Comparison of ENCODE assay signal across 20 cellular contexts in genomic region chr10:35343739-35344138, GRCh38. TPM values are rescaled to one million over a fixed set of nuclear protein-coding genes. Genes with fewer than 3 reads are reported as not detected.
A peak's percentile ranks its signal among the peaks of the same experiment; 100 is the strongest.
DNase-seq lines count a peak whose midpoint lies in the region; ATAC-seq and TF ChIP-seq lines count a peak whose summit lies in the region.
"Had no signal": no experiment of that assay in that cellular context is flagged by ENCODE, and none has a peak within 500 bp of the region (broad histone marks: within the 10 kb centered on the region; RNA-seq: fewer than 3 reads in every experiment).

No MANE protein-coding gene starts in this region.

- no peak overlapping the region for H3K4me3 Mint-ChIP-seq in activated CD8-positive, alpha-beta T cell treated with anti-CD3 and anti-CD28 coated beads for 36 hours
- H3K4me3 Mint-ChIP-seq in activated CD8-positive, alpha-beta T cell treated with anti-CD3 and anti-CD28 coated beads, Interleukin-2, amount 10 ng/mL, durations not matched to agents 7 days and 5 days, result no peak overlapping the region
- H3K4me3 Mint-ChIP-seq in stimulated activated naive CD8-positive, alpha-beta T cell treated with anti-CD3 and anti-CD28 coated beads, Interleukin-15, amount 100 ng/mL, for 72 hours, result peak overlapping the region in 1 of 2 donors; percentile 17
- peak overlapping the region in 3 of 5 donors; percentile 4 to 47 (median 36) for H3K4me3 Mint-ChIP-seq in immature natural killer cell
- H3K4me3 Mint-ChIP-seq in Caco-2 (ENCODE audit: unreplicated experiment), result no peak overlapping the region

- intact Hi-C loops in activated CD8-positive, alpha-beta T cell treated with anti-CD3 and anti-CD28 coated beads for 36 hours (cut with micrococcal nuclease), result loop anchor here (5.0 kb wide), 2 partner anchors 34 to 146 kb away; no protein-coding TSS in a partner anchor
- intact Hi-C loops in Caco-2 (cut with micrococcal nuclease; ENCODE audit: unreplicated experiment), result no loop called here

- no peak for TF ChIP-seq CTCF in activated CD8-positive, alpha-beta T cell treated with anti-CD3 and anti-CD28 coated beads for 36 hours (IDR thresholded peaks at IDR 0.05)
- no peak for TF ChIP-seq CTCF in Caco-2 (IDR thresholded peaks at IDR 0.05; ENCODE audit: insufficient read depth in 1 of 2, low read depth in 1 of 2, low read length in 1 of 2, severe bottlenecking in 1 of 2, unreplicated experiment in 1 of 2)

- peaks cover 7% of the 10 kb centered on the region for H3K36me3 Mint-ChIP-seq in activated CD8-positive, alpha-beta T cell treated with anti-CD3 and anti-CD28 coated beads for 36 hours (ENCODE audit: low read depth)
- peaks cover 9% of the 10 kb centered on the region for H3K36me3 Mint-ChIP-seq in activated CD8-positive, alpha-beta T cell treated with anti-CD3 and anti-CD28 coated beads, Interleukin-2, amount 10 ng/mL, durations not matched to agents 7 days and 5 days (ENCODE audit: low read depth)
- H3K36me3 Mint-ChIP-seq in immature natural killer cell (no peaks in the 10 kb centered on the region), Caco-2 (ENCODE audit: insufficient read depth, unreplicated experiment) (peaks cover 9% of the 10 kb centered on the region)

- peaks cover 25% of the 10 kb centered on the region for H3K4me1 ChIP-seq in Caco-2

- peak; percentile 33 for DNase-seq in activated CD8-positive, alpha-beta T cell treated with anti-CD3 and anti-CD28 coated beads for 36 hours
- DNase-seq in activated CD8-positive, alpha-beta T cell treated with anti-CD3 and anti-CD28 coated beads, Interleukin-2, amount 10 ng/mL, durations not matched to agents 7 days and 5 days, result no peak
- no peak for DNase-seq in stimulated activated naive CD8-positive, alpha-beta T cell treated with anti-CD3 and anti-CD28 coated beads, Interleukin-15, amount 100 ng/mL, for 72 hours
- DNase-seq in stimulated activated naive CD8-positive, alpha-beta T cell treated with anti-CD3 and anti-CD28 coated beads, Interleukin-15, Interleukin-2, amounts not matched to agents 100 U/mL and 50 U/mL, for 24 hours, result no peak
- DNase-seq in immature natural killer cell (peak; percentile 14 to 21 (median 16)), KBM-7 (no peak), Caco-2 (no peak)
- DNase-seq: 8988T, DMS 273 treated with DMSO at 0.1 percent for 48 hours, DND-41, H7, IMR-90, Kasumi-1, NCI-H1105, NCI-H2081, NCI-H2171 treated with DMSO at 0.1 percent for 48 hours, NCI-H446 treated with DMSO at 0.1 percent for 48 hours, OCI-M1, Right ventricle myocardium superior had no signal

- H3K27me3 Mint-ChIP-seq in activated CD8-positive, alpha-beta T cell treated with anti-CD3 and anti-CD28 coated beads for 36 hours, result no peaks in the 10 kb centered on the region
- no peaks in the 10 kb centered on the region for H3K27me3 Mint-ChIP-seq in activated CD8-positive, alpha-beta T cell treated with anti-CD3 and anti-CD28 coated beads, Interleukin-2, amount 10 ng/mL, durations not matched to agents 7 days and 5 days (ENCODE audit: low read depth)
- no peaks in the 10 kb centered on the region for H3K27me3 Mint-ChIP-seq in stimulated activated naive CD8-positive, alpha-beta T cell treated with anti-CD3 and anti-CD28 coated beads, Interleukin-15, amount 100 ng/mL, for 72 hours
- H3K27me3 Mint-ChIP-seq in immature natural killer cell (ENCODE audit: low read depth in 3 of 3) (peaks cover 0 to 2% (median 0%) of the 10 kb centered on the region in 3 donors), Caco-2 (ENCODE audit: insufficient read depth, unreplicated experiment) (no peaks in the 10 kb centered on the region)

- in situ Hi-C loops in KBM-7 (cut with MboI; ENCODE audit: low pct_unique_long_range_greater_than_20kb, low sequenced_read_pairs), result no loop called here

- CTCF ChIA-PET in activated CD8-positive, alpha-beta T cell treated with anti-CD3 and anti-CD28 coated beads for 36 hours (lab: Charles Lee), result interaction anchor here (1.2 kb wide), 1 partner anchor 10 kb away, joined by 4 read pairs; no protein-coding TSS in a partner anchor
- CTCF ChIA-PET in activated CD8-positive, alpha-beta T cell treated with anti-CD3 and anti-CD28 coated beads, Interleukin-2, amount 10 ng/mL, durations not matched to agents 7 days and 5 days (lab: Charles Lee), result no interaction called here
- CTCF ChIA-PET in Caco-2 (lab: Charles Lee), result no interaction called here

- no peaks in the 10 kb centered on the region; the same call in 1 of the 2 replicates for H3K36me3 ChIP-seq in Caco-2 (ENCODE audit: control insufficient read depth, insufficient read depth, low read length)

- H3K9me3 ChIP-seq in Caco-2, result no peaks in the 10 kb centered on the region

- POLR2A ChIA-PET in activated CD8-positive, alpha-beta T cell treated with anti-CD3 and anti-CD28 coated beads for 36 hours (lab: Charles Lee), result interaction anchor here (0.6 kb wide), 1 partner anchor 161 kb away, joined by 3 read pairs; no protein-coding TSS in a partner anchor
- POLR2A ChIA-PET in activated CD8-positive, alpha-beta T cell treated with anti-CD3 and anti-CD28 coated beads, Interleukin-2, amount 10 ng/mL, durations not matched to agents 7 days and 5 days (lab: Charles Lee), result no interaction called here
- POLR2A ChIA-PET in Caco-2 (lab: Charles Lee), result no interaction called here

- H3K4me1 Mint-ChIP-seq in activated CD8-positive, alpha-beta T cell treated with anti-CD3 and anti-CD28 coated beads for 36 hours (ENCODE audit: low read depth), result peaks cover 74% of the 10 kb centered on the region
- peaks cover 60% of the 10 kb centered on the region for H3K4me1 Mint-ChIP-seq in activated CD8-positive, alpha-beta T cell treated with anti-CD3 and anti-CD28 coated beads, Interleukin-2, amount 10 ng/mL, durations not matched to agents 7 days and 5 days (ENCODE audit: low read depth)
- H3K4me1 Mint-ChIP-seq in stimulated activated naive CD8-positive, alpha-beta T cell treated with anti-CD3 and anti-CD28 coated beads, Interleukin-15, amount 100 ng/mL, for 72 hours, result peaks cover 90% of the 10 kb centered on the region
- H3K4me1 Mint-ChIP-seq in immature natural killer cell, result peaks cover 70 to 90% of the 10 kb centered on the region in 2 donors
- peaks cover 41% of the 10 kb centered on the region for H3K4me1 Mint-ChIP-seq in Caco-2 (ENCODE audit: low read depth, unreplicated experiment)

- ATAC-seq in activated CD8-positive, alpha-beta T cell treated with anti-CD3 and anti-CD28 coated beads for 36 hours, result peak; percentile 38
- ATAC-seq in activated CD8-positive, alpha-beta T cell treated with anti-CD3 and anti-CD28 coated beads, Interleukin-2, amount 10 ng/mL, durations not matched to agents 7 days and 5 days, result no peak
- ATAC-seq in stimulated activated naive CD8-positive, alpha-beta T cell treated with anti-CD3 and anti-CD28 coated beads, Interleukin-15, amount 100 ng/mL, for 72 hours, result peak; percentile 54
- no peak for ATAC-seq in stimulated activated naive CD8-positive, alpha-beta T cell treated with anti-CD3 and anti-CD28 coated beads, Interleukin-15, Interleukin-2, amounts not matched to agents 100 U/mL and 50 U/mL, for 24 hours
- no peak for ATAC-seq in GM19452 (IDR thresholded peaks at IDR 0.05; ENCODE audit: unreplicated experiment)

- H3K27ac Mint-ChIP-seq in activated CD8-positive, alpha-beta T cell treated with anti-CD3 and anti-CD28 coated beads for 36 hours, result peak overlapping the region; percentile 25
- H3K27ac Mint-ChIP-seq in activated CD8-positive, alpha-beta T cell treated with anti-CD3 and anti-CD28 coated beads, Interleukin-2, amount 10 ng/mL, durations not matched to agents 7 days and 5 days, result no peak overlapping the region
- peak overlapping the region in 1 of 2 donors; percentile 27 for H3K27ac Mint-ChIP-seq in stimulated activated naive CD8-positive, alpha-beta T cell treated with anti-CD3 and anti-CD28 coated beads, Interleukin-15, amount 100 ng/mL, for 72 hours
- H3K27ac Mint-ChIP-seq in immature natural killer cell (peak overlapping the region in 5 of 6 donors; percentile 7 to 73 (median 50)), Caco-2 (ENCODE audit: unreplicated experiment) (no peak overlapping the region)

- H3K9me3 Mint-ChIP-seq in activated CD8-positive, alpha-beta T cell treated with anti-CD3 and anti-CD28 coated beads for 36 hours, result peaks cover 1% of the 10 kb centered on the region
- no peaks in the 10 kb centered on the region for H3K9me3 Mint-ChIP-seq in activated CD8-positive, alpha-beta T cell treated with anti-CD3 and anti-CD28 coated beads, Interleukin-2, amount 10 ng/mL, durations not matched to agents 7 days and 5 days (ENCODE audit: insufficient read depth)
- no peaks in the 10 kb centered on the region for H3K9me3 Mint-ChIP-seq in stimulated activated naive CD8-positive, alpha-beta T cell treated with anti-CD3 and anti-CD28 coated beads, Interleukin-15, amount 100 ng/mL, for 72 hours
- H3K9me3 Mint-ChIP-seq in immature natural killer cell (no peaks in the 10 kb centered on the region), Caco-2 (ENCODE audit: unreplicated experiment) (no peaks in the 10 kb centered on the region)

- no TSS peak for BruUV-seq in Caco-2 (replicated peaks; lab: Mats Ljungman, UMichigan)

- no peaks in the 10 kb centered on the region for H3K27me3 ChIP-seq in Caco-2 (replicated peaks; ENCODE audit: control insufficient read depth, insufficient read depth, low read length)

- no peak overlapping the region for H3K4me3 ChIP-seq in Caco-2 (ENCODE audit: low read depth, low read length)

RNA-seq across cellular contexts. Expression of gene CCNY, which starts 7.4 kb away (rescaled TPM):
- 10 to 100 TPM; 42.2 to 48.8 TPM for total RNA-seq in activated CD8-positive, alpha-beta T cell treated with anti-CD3 and anti-CD28 coated beads for 36 hours
- total RNA-seq in activated CD8-positive, alpha-beta T cell treated with anti-CD3 and anti-CD28 coated beads, Interleukin-2, amount 10 ng/mL, durations not matched to agents 7 days and 5 days, result 10 to 100 TPM; 55.6 to 64.1 TPM
- polyA plus RNA-seq in immature natural killer cell, result 10 to 100 TPM in 2 of 3 donors, 1 to 10 TPM in 1; 7.8 to 13.2 (median 12.4) TPM
- total RNA-seq in Caco-2 (2022), result 111 and 122 TPM in 2 replicates

Comparison
In these comparisons a context has a peak if more than half of its experiments do, and no peak if none do; other contexts are left out.
1. ATAC-seq: peak in activated CD8-positive, alpha-beta T cell treated with anti-CD3 and anti-CD28 coated beads for 36 hours (single experiment) and stimulated activated naive CD8-positive, alpha-beta T cell treated with anti-CD3 and anti-CD28 coated beads, Interleukin-15, amount 100 ng/mL, for 72 hours (single experiment); none in activated CD8-positive, alpha-beta T cell treated with anti-CD3 and anti-CD28 coated beads, Interleukin-2, amount 10 ng/mL, durations not matched to agents 7 days and 5 days (single experiment), stimulated activated naive CD8-positive, alpha-beta T cell treated with anti-CD3 and anti-CD28 coated beads, Interleukin-15, Interleukin-2, amounts not matched to agents 100 U/mL and 50 U/mL, for 24 hours (single experiment) and GM19452 (single experiment).
2. DNase-seq: peak in activated CD8-positive, alpha-beta T cell treated with anti-CD3 and anti-CD28 coated beads for 36 hours (single experiment) and immature natural killer cell (3 of 3); none in activated CD8-positive, alpha-beta T cell treated with anti-CD3 and anti-CD28 coated beads, Interleukin-2, amount 10 ng/mL, durations not matched to agents 7 days and 5 days (single experiment), stimulated activated naive CD8-positive, alpha-beta T cell treated with anti-CD3 and anti-CD28 coated beads, Interleukin-15, amount 100 ng/mL, for 72 hours (0 of 2), stimulated activated naive CD8-positive, alpha-beta T cell treated with anti-CD3 and anti-CD28 coated beads, Interleukin-15, Interleukin-2, amounts not matched to agents 100 U/mL and 50 U/mL, for 24 hours (single experiment), KBM-7 (single experiment) and Caco-2 (0 of 2).
3. H3K27ac Mint-ChIP-seq: peak in activated CD8-positive, alpha-beta T cell treated with anti-CD3 and anti-CD28 coated beads for 36 hours (single experiment) and immature natural killer cell (5 of 6); none in activated CD8-positive, alpha-beta T cell treated with anti-CD3 and anti-CD28 coated beads, Interleukin-2, amount 10 ng/mL, durations not matched to agents 7 days and 5 days (single experiment) and Caco-2 (single experiment).
4. H3K4me3 Mint-ChIP-seq: peak in immature natural killer cell (3 of 5); none in activated CD8-positive, alpha-beta T cell treated with anti-CD3 and anti-CD28 coated beads for 36 hours (single experiment), activated CD8-positive, alpha-beta T cell treated with anti-CD3 and anti-CD28 coated beads, Interleukin-2, amount 10 ng/mL, durations not matched to agents 7 days and 5 days (single experiment) and Caco-2 (single experiment).